In the genomic region with DNA sequence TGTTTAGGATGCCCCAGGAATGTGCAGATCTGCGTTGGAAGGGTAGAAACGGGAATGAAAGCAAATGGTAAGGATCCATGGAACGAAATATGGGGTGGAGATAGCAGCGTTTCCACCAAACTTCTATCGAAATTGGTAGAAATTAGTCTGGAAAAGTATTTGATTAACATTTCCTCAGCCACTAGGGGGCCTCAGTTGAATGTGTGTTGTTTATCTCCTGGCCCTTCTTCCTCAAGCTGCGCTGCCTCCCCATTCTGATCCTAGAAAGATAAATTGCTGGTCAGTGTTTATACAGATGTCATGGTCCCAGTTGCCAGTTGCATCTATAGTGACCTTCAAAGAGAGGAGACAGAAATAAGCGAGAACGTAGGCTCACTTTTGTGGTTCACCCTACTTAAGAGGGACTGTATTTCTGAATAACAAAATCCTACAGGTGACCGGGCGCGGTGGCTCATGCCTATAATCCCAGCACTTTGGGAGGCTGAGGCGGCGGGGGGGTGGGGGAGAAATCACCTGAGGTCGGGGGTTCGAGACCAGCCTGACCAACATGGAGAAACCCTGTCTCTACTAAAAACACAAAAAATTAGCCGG, we compare ENCODE assay signal across 8 cellular contexts.
DNase-seq lines count a peak whose midpoint lies in the region; ATAC-seq and TF ChIP-seq lines count a peak whose summit lies in the region.

No MANE protein-coding gene starts in this region.

- H3K27ac Mint-ChIP-seq in osteocyte (ENCODE audit: unreplicated experiment), result no peak overlapping the region
- no peak overlapping the region for H3K27ac Mint-ChIP-seq in effector memory CD8-positive, alpha-beta T cell

- no peak for DNase-seq in AG09319 (ENCODE audit: extremely low read depth, low read depth)
- DNase-seq in GM23248, result peak; percentile 28
- DNase-seq in NCI-H526 (lab: John Stamatoyannopoulos, UW), result peak; percentile 51 to 84
- DNase-seq in cerebellar cortex (ENCODE audit: low spot score), result peak; percentile 59
- no peak for DNase-seq in osteocyte (ENCODE audit: extremely low spot score, unreplicated experiment)
- no peak for DNase-seq in NCI-H345 (lab: John Stamatoyannopoulos, UW)
- DNase-seq in effector memory CD8-positive, alpha-beta T cell, result no peak

- no peaks in the 10 kb centered on the region for H3K9me3 ChIP-seq in GM23248 (ENCODE audit: low read depth)

- no peak overlapping the region for H2AFZ ChIP-seq in GM23248

- H3K4me1 ChIP-seq in GM23248 (ENCODE audit: insufficient read depth), result no peaks in the 10 kb centered on the region

- H3F3A ChIP-seq in GM23248 (ENCODE audit: insufficient read depth), result no peaks in the 10 kb centered on the region

- H3K4me1 Mint-ChIP-seq in osteocyte (ENCODE audit: unreplicated experiment), result no peaks in the 10 kb centered on the region
- H3K4me1 Mint-ChIP-seq in effector memory CD8-positive, alpha-beta T cell (ENCODE audit: low read depth in 2 of 2), result no peaks in the 10 kb centered on the region

- no peaks in the 10 kb centered on the region for H3K9me2 ChIP-seq in GM23248 (ENCODE audit: insufficient read depth)

- H3K79me2 ChIP-seq in GM23248 (ENCODE audit: insufficient read depth), result no peaks in the 10 kb centered on the region

- H3K4me3 Mint-ChIP-seq in osteocyte (ENCODE audit: unreplicated experiment), result no peak overlapping the region
- no peak overlapping the region for H3K4me3 Mint-ChIP-seq in effector memory CD8-positive, alpha-beta T cell

- no peak overlapping the region for H3K4me3 ChIP-seq in GM23248

- TF ChIP-seq POLR2A in GM18505 (IDR thresholded peaks at IDR 0.05; ENCODE audit: borderline replicate concordance, extremely low read depth, insufficient read depth, insufficient read length), result no peak

- no peaks in the 10 kb centered on the region for H3K27me3 ChIP-seq in GM23248 (replicated peaks; ENCODE audit: insufficient read depth)

- TF ChIP-seq CTCF in AG09319 (IDR thresholded peaks at IDR 0.05; ENCODE audit: low read depth, low read length) (peak; percentile 43), osteocyte (IDR thresholded peaks at IDR 0.05) (peak; percentile 33)

- H3K27me3 Mint-ChIP-seq in osteocyte (ENCODE audit: unreplicated experiment), result no peaks in the 10 kb centered on the region
- H3K27me3 Mint-ChIP-seq in effector memory CD8-positive, alpha-beta T cell, result no peaks in the 10 kb centered on the region

- H3K27ac ChIP-seq in GM23248, result no peak overlapping the region

- 57 to 61% methylated on average over 12 to 16 of the region's 16 CpGs for WGBS in GM23248 (ENCODE audit: low coverage in 1 of 2, low lambda C conversion rate in 2 of 2, missing lambda C conversion rate in 2 of 2), 2 experiments

- no peaks in the 10 kb centered on the region for H3K36me3 Mint-ChIP-seq in osteocyte (ENCODE audit: unreplicated experiment)
- H3K36me3 Mint-ChIP-seq in effector memory CD8-positive, alpha-beta T cell (ENCODE audit: insufficient read depth), result no peaks in the 10 kb centered on the region

- in situ Hi-C loops in GM23248 (cut with MboI), result no loop called here

- H4K20me1 ChIP-seq in GM23248 (ENCODE audit: insufficient read depth), result no peaks in the 10 kb centered on the region

- no peak overlapping the region for H3K9ac ChIP-seq in GM23248

- no peaks in the 10 kb centered on the region for H3K36me3 ChIP-seq in GM23248 (ENCODE audit: low read depth)

- peaks cover 15% of the 10 kb centered on the region for H3K9me3 Mint-ChIP-seq in osteocyte (ENCODE audit: unreplicated experiment)
- H3K9me3 Mint-ChIP-seq in effector memory CD8-positive, alpha-beta T cell, result peaks cover 1 to 7% of the 10 kb centered on the region in 2 donors

- no peak overlapping the region for H3K4me2 ChIP-seq in GM23248 (ENCODE audit: unreplicated experiment)

- ATAC-seq in effector memory CD8-positive, alpha-beta T cell (replicated peaks), result no peak
- no peak for ATAC-seq in GM18505 (IDR thresholded peaks at IDR 0.05; ENCODE audit: unreplicated experiment)

Comparison
In these comparisons a context has a peak if more than half of its experiments do, and no peak if none do; other contexts are left out.
1. DNase-seq: peak in GM23248 (single experiment), NCI-H526 (2 of 2) and cerebellar cortex (single experiment); none in AG09319 (single experiment), osteocyte (single experiment), NCI-H345 (single experiment) and effector memory CD8-positive, alpha-beta T cell (0 of 3).